Comparison of ENCODE assay signal across 8 cellular contexts in genomic region chr18:53796042-53796729, GRCh38.
DNase-seq lines count a peak whose midpoint lies in the region; ATAC-seq and TF ChIP-seq lines count a peak whose summit lies in the region.

No MANE protein-coding gene starts in this region.

- no peak overlapping the region for H3K27ac Mint-ChIP-seq in activated T-helper 17 cell treated with anti-CD3 and anti-CD28 coated beads, Interleukin-2, amount 50 U/mL, for 72 hours

- no peaks in the 10 kb centered on the region for H4K20me1 ChIP-seq in fibroblast of lung (ENCODE audit: control insufficient read depth, extremely low read depth, insufficient read depth, low read length)

- TF ChIP-seq CTCF in fibroblast of lung (conservative IDR thresholded peaks at IDR 0.05 in 1 of 2, IDR thresholded peaks at IDR 0.05 in 1 of 2; ENCODE audit: low read depth in 1 of 2, low read length in 2 of 2): no peak

- no peaks in the 10 kb centered on the region for H3K27me3 ChIP-seq in fibroblast of lung (ENCODE audit: control insufficient read depth, insufficient read depth, low read length)

- H3K4me2 ChIP-seq in fibroblast of lung (ENCODE audit: extremely low read depth, insufficient read depth, low read length): no peak overlapping the region

- ATAC-seq in GM21381 (IDR thresholded peaks at IDR 0.05; ENCODE audit: unreplicated experiment): peak; percentile 87
- no peak for ATAC-seq in activated T-helper 17 cell treated with anti-CD3 and anti-CD28 coated beads, Interleukin-2, amount 50 U/mL, for 72 hours (replicated peaks)

- no peaks in the 10 kb centered on the region for H3K79me2 ChIP-seq in fibroblast of lung (ENCODE audit: control insufficient read depth, insufficient read depth, low read length)

- H3K9ac ChIP-seq in fibroblast of lung (ENCODE audit: insufficient read depth, low read length): no peak overlapping the region

- H3K27ac ChIP-seq in fibroblast of lung (ENCODE audit: insufficient read depth, low read length): no peak overlapping the region

- H3K4me1 Mint-ChIP-seq in activated T-helper 17 cell treated with anti-CD3 and anti-CD28 coated beads, Interleukin-2, amount 50 U/mL, for 72 hours: no peaks in the 10 kb centered on the region

- H3K27me3 Mint-ChIP-seq in activated T-helper 17 cell treated with anti-CD3 and anti-CD28 coated beads, Interleukin-2, amount 50 U/mL, for 72 hours: no peaks in the 10 kb centered on the region

- no peak overlapping the region for H2AFZ ChIP-seq in fibroblast of lung (ENCODE audit: low read length)

- no peak overlapping the region for H3K4me3 ChIP-seq in fibroblast of lung (replicated peaks in 1 of 4; ENCODE audit: control extremely low read depth in 1 of 4, insufficient read depth in 1 of 4, low read depth in 3 of 4, low read length in 4 of 4)

- H3K4me1 ChIP-seq in fibroblast of lung (ENCODE audit: control insufficient read depth, extremely low read depth, insufficient read depth, low read length): peaks cover 2% of the 10 kb centered on the region

- peaks cover 9% of the 10 kb centered on the region for H3K9me3 Mint-ChIP-seq in activated T-helper 17 cell treated with anti-CD3 and anti-CD28 coated beads, Interleukin-2, amount 50 U/mL, for 72 hours

- no peaks in the 10 kb centered on the region for H3K36me3 Mint-ChIP-seq in activated T-helper 17 cell treated with anti-CD3 and anti-CD28 coated beads, Interleukin-2, amount 50 U/mL, for 72 hours (ENCODE audit: low read depth)

- H3K4me3 Mint-ChIP-seq in activated T-helper 17 cell treated with anti-CD3 and anti-CD28 coated beads, Interleukin-2, amount 50 U/mL, for 72 hours: no peak overlapping the region

- H3K9me3 ChIP-seq in fibroblast of lung (ENCODE audit: control insufficient read depth, insufficient read depth, low read depth, low read length): no peaks in the 10 kb centered on the region

- peak; percentile 2 for DNase-seq in AG08396 (ENCODE audit: low spot score)
- peak; percentile 68 for DNase-seq in HS-27A (ENCODE audit: low read depth)
- peak; percentile 79 to 91 for DNase-seq in fibroblast of lung (ENCODE audit: low read depth in 2 of 2)
- no peak for DNase-seq in SHP77 (lab: John Stamatoyannopoulos, UW)
- DNase-seq in NCI-H2107 treated with DMSO at 0.1 percent for 48 hours (lab: John Stamatoyannopoulos, UW; ENCODE audit: unreplicated experiment): no peak
- DNase-seq in T-helper 9 cell: no peak

- H3K36me3 ChIP-seq in fibroblast of lung (ENCODE audit: control insufficient read depth, insufficient read depth, low read length): no peaks in the 10 kb centered on the region

Comparison
In these comparisons a context has a peak if more than half of its experiments do, and no peak if none do; other contexts are left out.
1. DNase-seq: peak in AG08396 (single experiment), HS-27A (single experiment) and fibroblast of lung (2 of 2); none in SHP77 (0 of 2), NCI-H2107 treated with DMSO at 0.1 percent for 48 hours (single experiment) and T-helper 9 cell (single experiment).